In the genomic region with DNA sequence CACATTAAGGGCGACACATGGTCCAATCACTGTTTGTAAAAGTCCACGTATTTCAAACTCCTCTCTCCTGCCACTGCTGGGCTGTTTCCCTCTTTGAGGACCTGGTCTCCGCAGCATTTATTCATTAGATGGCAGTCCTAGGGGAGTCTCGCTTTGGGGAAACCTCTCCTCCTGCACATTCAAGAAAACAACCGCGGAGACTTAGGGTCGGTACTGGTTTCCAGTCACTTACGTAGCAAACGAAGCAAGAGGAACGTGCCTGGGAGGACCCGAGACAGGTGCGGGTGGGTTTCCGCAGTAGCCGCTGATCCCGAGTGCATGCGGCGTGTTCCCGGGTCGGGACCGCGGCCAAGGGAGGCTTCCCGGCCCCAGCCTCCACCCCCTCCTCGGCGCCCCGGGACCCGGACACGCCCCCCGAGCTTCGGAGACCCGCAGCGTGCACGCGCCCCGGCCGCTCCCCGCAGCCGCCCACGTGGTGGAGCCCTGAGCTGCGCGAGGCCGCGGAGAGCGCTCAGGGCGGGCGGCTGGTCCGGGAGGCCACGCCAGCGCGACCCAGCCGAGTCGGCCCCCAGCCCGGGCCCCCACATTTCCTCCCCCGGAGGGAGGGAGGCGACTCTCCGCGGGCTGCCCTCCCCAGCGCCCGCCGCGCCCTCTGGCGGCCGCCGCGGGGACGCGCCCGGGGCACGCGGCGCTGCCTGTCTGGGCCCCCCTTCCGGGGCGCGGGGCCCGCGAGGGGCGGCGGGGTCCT, we compare ENCODE assay signal across 2 cellular contexts.
TF ChIP-seq lines count a peak whose summit lies in the region.

No MANE protein-coding gene starts in this region.

TF ChIP-seq in HEK293T, 16 proteins besides CTCF, POLR2A, EP300 and RAD21 (continued from another document):
- TF ChIP-seq FOXM1 (IDR thresholded peaks at IDR 0.05; ENCODE audit: borderline replicate concordance) = peak; percentile 95

TF ChIP-seq in WTC11, 78 proteins besides CTCF, POLR2A, EP300 and RAD21 (continued from another document and continues in another):
- TF ChIP-seq CREB1 (CRISPR knock-in tag; IDR thresholded peaks at IDR 0.05) (0 out of 2 replicates have a peak, but pooled peaks have one; percentile 50), ZNF121 (CRISPR knock-in tag; IDR thresholded peaks at IDR 0.05) (peak; percentile 90), NR2C2 (CRISPR knock-in tag; IDR thresholded peaks at IDR 0.05) (no peak), ZNF416 (CRISPR knock-in tag; IDR thresholded peaks at IDR 0.05) (0 out of 2 replicates have a peak, but pooled peaks have one; percentile 18), ZNF396 (CRISPR knock-in tag; IDR thresholded peaks at IDR 0.05; ENCODE audit: borderline replicate concordance) (no peak), GABPB1 (CRISPR knock-in tag; IDR thresholded peaks at IDR 0.05) (peak; percentile 36), MYBL2 (CRISPR knock-in tag; IDR thresholded peaks at IDR 0.05) (peak; percentile 75; the same call in 1 of the 2 replicates), NR1H2 (CRISPR knock-in tag; IDR thresholded peaks at IDR 0.05) (no peak), SP1 (CRISPR knock-in tag; conservative IDR thresholded peaks at IDR 0.05) (peak; percentile 85), FOXP1 (CRISPR knock-in tag; IDR thresholded peaks at IDR 0.05; ENCODE audit: borderline replicate concordance) (peak; percentile 92; the same call in 1 of the 2 replicates), FOXK1 (CRISPR knock-in tag; IDR thresholded peaks at IDR 0.05) (peak; percentile 84), ZBTB21 (CRISPR knock-in tag; IDR thresholded peaks at IDR 0.05; ENCODE audit: borderline replicate concordance) (0 out of 2 replicates have a peak, but pooled peaks have one; percentile 24), ZNF219 (CRISPR knock-in tag; IDR thresholded peaks at IDR 0.05; ENCODE audit: borderline replicate concordance) (no peak; the same call in 1 of the 2 replicates), GRHL2 (CRISPR knock-in tag; IDR thresholded peaks at IDR 0.05; ENCODE audit: insufficient replicate concordance, severe bottlenecking) (no peak), RORB (CRISPR knock-in tag; IDR thresholded peaks at IDR 0.05) (no peak), SMAD3 (CRISPR knock-in tag; IDR thresholded peaks at IDR 0.05; ENCODE audit: borderline replicate concordance) (no peak), TEAD4 (CRISPR knock-in tag; IDR thresholded peaks at IDR 0.05) (no peak), SOX15 (CRISPR knock-in tag; IDR thresholded peaks at IDR 0.05) (no peak), PRRX2 (CRISPR knock-in tag; IDR thresholded peaks at IDR 0.05) (no peak)
- TF ChIP-seq, protein P1, sequence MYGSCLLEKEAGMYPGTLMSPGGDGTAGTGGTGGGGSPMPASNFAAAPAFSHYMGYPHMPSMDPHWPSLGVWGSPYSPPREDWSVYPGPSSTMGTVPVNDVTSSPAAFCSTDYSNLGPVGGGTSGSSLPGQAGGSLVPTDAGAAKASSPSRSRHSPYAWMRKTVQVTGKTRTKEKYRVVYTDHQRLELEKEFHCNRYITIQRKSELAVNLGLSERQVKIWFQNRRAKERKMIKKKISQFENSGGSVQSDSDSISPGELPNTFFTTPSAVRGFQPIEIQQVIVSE (CRISPR knock-in tag; IDR thresholded peaks at IDR 0.05; ENCODE audit: borderline replicate concordance) = no peak
- TF ChIP-seq, protein P2, sequence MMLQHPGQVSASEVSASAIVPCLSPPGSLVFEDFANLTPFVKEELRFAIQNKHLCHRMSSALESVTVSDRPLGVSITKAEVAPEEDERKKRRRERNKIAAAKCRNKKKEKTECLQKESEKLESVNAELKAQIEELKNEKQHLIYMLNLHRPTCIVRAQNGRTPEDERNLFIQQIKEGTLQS (CRISPR knock-in tag; conservative IDR thresholded peaks at IDR 0.05) = no peak
- TF ChIP-seq, protein P3, sequence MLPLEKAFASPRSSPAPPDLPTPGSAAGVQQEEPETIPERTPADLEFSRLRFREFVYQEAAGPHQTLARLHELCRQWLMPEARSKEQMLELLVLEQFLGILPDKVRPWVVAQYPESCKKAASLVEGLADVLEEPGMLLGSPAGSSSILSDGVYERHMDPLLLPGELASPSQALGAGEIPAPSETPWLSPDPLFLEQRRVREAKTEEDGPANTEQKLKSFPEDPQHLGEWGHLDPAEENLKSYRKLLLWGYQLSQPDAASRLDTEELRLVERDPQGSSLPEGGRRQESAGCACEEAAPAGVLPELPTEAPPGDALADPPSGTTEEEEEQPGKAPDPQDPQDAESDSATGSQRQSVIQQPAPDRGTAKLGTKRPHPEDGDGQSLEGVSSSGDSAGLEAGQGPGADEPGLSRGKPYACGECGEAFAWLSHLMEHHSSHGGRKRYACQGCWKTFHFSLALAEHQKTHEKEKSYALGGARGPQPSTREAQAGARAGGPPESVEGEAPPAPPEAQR (CRISPR knock-in tag; IDR thresholded peaks at IDR 0.05) = no peak
- TF ChIP-seq, protein P4, sequence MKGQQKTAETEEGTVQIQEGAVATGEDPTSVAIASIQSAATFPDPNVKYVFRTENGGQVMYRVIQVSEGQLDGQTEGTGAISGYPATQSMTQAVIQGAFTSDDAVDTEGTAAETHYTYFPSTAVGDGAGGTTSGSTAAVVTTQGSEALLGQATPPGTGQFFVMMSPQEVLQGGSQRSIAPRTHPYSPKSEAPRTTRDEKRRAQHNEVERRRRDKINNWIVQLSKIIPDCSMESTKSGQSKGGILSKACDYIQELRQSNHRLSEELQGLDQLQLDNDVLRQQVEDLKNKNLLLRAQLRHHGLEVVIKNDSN (CRISPR knock-in tag; IDR thresholded peaks at IDR 0.05) = peak; percentile 68
- TF ChIP-seq, protein P5, sequence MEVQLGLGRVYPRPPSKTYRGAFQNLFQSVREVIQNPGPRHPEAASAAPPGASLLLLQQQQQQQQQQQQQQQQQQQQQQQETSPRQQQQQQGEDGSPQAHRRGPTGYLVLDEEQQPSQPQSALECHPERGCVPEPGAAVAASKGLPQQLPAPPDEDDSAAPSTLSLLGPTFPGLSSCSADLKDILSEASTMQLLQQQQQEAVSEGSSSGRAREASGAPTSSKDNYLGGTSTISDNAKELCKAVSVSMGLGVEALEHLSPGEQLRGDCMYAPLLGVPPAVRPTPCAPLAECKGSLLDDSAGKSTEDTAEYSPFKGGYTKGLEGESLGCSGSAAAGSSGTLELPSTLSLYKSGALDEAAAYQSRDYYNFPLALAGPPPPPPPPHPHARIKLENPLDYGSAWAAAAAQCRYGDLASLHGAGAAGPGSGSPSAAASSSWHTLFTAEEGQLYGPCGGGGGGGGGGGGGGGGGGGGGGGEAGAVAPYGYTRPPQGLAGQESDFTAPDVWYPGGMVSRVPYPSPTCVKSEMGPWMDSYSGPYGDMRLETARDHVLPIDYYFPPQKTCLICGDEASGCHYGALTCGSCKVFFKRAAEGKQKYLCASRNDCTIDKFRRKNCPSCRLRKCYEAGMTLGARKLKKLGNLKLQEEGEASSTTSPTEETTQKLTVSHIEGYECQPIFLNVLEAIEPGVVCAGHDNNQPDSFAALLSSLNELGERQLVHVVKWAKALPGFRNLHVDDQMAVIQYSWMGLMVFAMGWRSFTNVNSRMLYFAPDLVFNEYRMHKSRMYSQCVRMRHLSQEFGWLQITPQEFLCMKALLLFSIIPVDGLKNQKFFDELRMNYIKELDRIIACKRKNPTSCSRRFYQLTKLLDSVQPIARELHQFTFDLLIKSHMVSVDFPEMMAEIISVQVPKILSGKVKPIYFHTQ (CRISPR knock-in tag; IDR thresholded peaks at IDR 0.05) = no peak
- TF ChIP-seq, protein P6, sequence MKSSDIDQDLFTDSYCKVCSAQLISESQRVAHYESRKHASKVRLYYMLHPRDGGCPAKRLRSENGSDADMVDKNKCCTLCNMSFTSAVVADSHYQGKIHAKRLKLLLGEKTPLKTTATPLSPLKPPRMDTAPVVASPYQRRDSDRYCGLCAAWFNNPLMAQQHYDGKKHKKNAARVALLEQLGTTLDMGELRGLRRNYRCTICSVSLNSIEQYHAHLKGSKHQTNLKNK (CRISPR knock-in tag; IDR thresholded peaks at IDR 0.05) = no peak
- TF ChIP-seq, protein P7, sequence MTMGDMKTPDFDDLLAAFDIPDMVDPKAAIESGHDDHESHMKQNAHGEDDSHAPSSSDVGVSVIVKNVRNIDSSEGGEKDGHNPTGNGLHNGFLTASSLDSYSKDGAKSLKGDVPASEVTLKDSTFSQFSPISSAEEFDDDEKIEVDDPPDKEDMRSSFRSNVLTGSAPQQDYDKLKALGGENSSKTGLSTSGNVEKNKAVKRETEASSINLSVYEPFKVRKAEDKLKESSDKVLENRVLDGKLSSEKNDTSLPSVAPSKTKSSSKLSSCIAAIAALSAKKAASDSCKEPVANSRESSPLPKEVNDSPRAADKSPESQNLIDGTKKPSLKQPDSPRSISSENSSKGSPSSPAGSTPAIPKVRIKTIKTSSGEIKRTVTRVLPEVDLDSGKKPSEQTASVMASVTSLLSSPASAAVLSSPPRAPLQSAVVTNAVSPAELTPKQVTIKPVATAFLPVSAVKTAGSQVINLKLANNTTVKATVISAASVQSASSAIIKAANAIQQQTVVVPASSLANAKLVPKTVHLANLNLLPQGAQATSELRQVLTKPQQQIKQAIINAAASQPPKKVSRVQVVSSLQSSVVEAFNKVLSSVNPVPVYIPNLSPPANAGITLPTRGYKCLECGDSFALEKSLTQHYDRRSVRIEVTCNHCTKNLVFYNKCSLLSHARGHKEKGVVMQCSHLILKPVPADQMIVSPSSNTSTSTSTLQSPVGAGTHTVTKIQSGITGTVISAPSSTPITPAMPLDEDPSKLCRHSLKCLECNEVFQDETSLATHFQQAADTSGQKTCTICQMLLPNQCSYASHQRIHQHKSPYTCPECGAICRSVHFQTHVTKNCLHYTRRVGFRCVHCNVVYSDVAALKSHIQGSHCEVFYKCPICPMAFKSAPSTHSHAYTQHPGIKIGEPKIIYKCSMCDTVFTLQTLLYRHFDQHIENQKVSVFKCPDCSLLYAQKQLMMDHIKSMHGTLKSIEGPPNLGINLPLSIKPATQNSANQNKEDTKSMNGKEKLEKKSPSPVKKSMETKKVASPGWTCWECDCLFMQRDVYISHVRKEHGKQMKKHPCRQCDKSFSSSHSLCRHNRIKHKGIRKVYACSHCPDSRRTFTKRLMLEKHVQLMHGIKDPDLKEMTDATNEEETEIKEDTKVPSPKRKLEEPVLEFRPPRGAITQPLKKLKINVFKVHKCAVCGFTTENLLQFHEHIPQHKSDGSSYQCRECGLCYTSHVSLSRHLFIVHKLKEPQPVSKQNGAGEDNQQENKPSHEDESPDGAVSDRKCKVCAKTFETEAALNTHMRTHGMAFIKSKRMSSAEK (CRISPR knock-in tag; IDR thresholded peaks at IDR 0.05; ENCODE audit: borderline replicate concordance) = no peak
- TF ChIP-seq, protein P8, sequence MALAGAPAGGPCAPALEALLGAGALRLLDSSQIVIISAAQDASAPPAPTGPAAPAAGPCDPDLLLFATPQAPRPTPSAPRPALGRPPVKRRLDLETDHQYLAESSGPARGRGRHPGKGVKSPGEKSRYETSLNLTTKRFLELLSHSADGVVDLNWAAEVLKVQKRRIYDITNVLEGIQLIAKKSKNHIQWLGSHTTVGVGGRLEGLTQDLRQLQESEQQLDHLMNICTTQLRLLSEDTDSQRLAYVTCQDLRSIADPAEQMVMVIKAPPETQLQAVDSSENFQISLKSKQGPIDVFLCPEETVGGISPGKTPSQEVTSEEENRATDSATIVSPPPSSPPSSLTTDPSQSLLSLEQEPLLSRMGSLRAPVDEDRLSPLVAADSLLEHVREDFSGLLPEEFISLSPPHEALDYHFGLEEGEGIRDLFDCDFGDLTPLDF (CRISPR knock-in tag; IDR thresholded peaks at IDR 0.05) = 0 out of 2 replicates have a peak, but pooled peaks have one; percentile 44
- TF ChIP-seq, protein P9, sequence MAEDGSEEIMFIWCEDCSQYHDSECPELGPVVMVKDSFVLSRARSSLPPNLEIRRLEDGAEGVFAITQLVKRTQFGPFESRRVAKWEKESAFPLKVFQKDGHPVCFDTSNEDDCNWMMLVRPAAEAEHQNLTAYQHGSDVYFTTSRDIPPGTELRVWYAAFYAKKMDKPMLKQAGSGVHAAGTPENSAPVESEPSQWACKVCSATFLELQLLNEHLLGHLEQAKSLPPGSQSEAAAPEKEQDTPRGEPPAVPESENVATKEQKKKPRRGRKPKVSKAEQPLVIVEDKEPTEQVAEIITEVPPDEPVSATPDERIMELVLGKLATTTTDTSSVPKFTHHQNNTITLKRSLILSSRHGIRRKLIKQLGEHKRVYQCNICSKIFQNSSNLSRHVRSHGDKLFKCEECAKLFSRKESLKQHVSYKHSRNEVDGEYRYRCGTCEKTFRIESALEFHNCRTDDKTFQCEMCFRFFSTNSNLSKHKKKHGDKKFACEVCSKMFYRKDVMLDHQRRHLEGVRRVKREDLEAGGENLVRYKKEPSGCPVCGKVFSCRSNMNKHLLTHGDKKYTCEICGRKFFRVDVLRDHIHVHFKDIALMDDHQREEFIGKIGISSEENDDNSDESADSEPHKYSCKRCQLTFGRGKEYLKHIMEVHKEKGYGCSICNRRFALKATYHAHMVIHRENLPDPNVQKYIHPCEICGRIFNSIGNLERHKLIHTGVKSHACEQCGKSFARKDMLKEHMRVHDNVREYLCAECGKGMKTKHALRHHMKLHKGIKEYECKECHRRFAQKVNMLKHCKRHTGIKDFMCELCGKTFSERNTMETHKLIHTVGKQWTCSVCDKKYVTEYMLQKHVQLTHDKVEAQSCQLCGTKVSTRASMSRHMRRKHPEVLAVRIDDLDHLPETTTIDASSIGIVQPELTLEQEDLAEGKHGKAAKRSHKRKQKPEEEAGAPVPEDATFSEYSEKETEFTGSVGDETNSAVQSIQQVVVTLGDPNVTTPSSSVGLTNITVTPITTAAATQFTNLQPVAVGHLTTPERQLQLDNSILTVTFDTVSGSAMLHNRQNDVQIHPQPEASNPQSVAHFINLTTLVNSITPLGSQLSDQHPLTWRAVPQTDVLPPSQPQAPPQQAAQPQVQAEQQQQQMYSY (CRISPR knock-in tag; IDR thresholded peaks at IDR 0.05) = no peak
- TF ChIP-seq, protein P10, sequence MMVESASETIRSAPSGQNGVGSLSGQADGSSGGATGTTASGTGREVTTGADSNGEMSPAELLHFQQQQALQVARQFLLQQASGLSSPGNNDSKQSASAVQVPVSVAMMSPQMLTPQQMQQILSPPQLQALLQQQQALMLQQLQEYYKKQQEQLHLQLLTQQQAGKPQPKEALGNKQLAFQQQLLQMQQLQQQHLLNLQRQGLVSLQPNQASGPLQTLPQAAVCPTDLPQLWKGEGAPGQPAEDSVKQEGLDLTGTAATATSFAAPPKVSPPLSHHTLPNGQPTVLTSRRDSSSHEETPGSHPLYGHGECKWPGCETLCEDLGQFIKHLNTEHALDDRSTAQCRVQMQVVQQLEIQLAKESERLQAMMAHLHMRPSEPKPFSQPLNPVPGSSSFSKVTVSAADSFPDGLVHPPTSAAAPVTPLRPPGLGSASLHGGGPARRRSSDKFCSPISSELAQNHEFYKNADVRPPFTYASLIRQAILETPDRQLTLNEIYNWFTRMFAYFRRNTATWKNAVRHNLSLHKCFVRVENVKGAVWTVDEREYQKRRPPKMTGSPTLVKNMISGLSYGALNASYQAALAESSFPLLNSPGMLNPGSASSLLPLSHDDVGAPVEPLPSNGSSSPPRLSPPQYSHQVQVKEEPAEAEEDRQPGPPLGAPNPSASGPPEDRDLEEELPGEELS (CRISPR knock-in tag; IDR thresholded peaks at IDR 0.05) = no peak
- TF ChIP-seq, protein P11, sequence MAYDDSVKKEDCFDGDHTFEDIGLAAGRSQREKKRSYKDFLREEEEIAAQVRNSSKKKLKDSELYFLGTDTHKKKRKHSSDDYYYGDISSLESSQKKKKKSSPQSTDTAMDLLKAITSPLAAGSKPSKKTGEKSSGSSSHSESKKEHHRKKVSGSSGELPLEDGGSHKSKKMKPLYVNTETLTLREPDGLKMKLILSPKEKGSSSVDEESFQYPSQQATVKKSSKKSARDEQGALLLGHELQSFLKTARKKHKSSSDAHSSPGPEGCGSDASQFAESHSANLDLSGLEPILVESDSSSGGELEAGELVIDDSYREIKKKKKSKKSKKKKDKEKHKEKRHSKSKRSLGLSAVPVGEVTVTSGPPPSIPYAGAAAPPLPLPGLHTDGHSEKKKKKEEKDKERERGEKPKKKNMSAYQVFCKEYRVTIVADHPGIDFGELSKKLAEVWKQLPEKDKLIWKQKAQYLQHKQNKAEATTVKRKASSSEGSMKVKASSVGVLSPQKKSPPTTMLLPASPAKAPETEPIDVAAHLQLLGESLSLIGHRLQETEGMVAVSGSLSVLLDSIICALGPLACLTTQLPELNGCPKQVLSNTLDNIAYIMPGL (CRISPR knock-in tag; IDR thresholded peaks at IDR 0.05) = 0 out of 2 replicates have a peak, but pooled peaks have one; percentile 85
